In the genomic region with DNA sequence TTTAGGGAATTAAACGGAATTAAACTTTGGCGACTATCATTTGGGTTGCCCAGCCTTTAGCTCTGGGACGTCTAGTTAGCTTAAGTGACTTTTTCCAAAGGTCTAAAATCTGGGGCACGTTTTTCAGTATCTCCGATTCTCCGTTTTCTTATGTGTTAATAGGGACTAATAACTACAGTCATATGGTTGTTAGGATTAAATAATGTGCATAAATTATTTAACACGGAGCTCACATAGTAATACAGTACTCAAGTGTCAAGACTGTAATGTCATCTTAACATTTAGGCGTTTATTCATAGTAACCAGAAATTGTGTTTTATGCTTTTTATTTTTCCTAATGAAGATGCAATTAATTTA, we compare ENCODE assay signal across 8 cellular contexts. TPM values are rescaled to one million over a fixed set of nuclear protein-coding genes. Genes with fewer than 3 reads are reported as not detected.
DNase-seq lines count a peak whose midpoint lies in the region; ATAC-seq and TF ChIP-seq lines count a peak whose summit lies in the region.

No MANE protein-coding gene starts in this region.

- peak overlapping the region; percentile 81 for H3K9ac ChIP-seq in iPS-15b (ENCODE audit: low read depth, low read length)

- TF ChIP-seq POLR2A in testis (IDR thresholded peaks at IDR 0.05), result no peak

- peaks cover 27% of the 10 kb centered on the region for H3K36me3 Mint-ChIP-seq in activated CD4-positive, alpha-beta T cell treated with anti-CD3 and anti-CD28 coated beads, Interleukin-2, amount 10 ng/mL, durations not matched to agents 24 days and 14 days (ENCODE audit: low read depth)
- H3K36me3 Mint-ChIP-seq in activated B cell treated with CpG ODN at 0.5 μM for 24 hours (ENCODE audit: low read depth), result peaks cover 2% of the 10 kb centered on the region

- TF ChIP-seq CTCF in activated B cell treated with CpG ODN at 0.5 μM for 24 hours (IDR thresholded peaks at IDR 0.05) (no peak), testis (IDR thresholded peaks at IDR 0.05) (no peak)

- peaks cover 3% of the 10 kb centered on the region for H3K4me1 ChIP-seq in iPS-15b (ENCODE audit: control insufficient read depth, insufficient read depth, low read length)
- H3K4me1 ChIP-seq in testis, result peaks cover 4% of the 10 kb centered on the region

- H3K27me3 Mint-ChIP-seq in activated CD4-positive, alpha-beta T cell treated with anti-CD3 and anti-CD28 coated beads, Interleukin-2, amount 10 ng/mL, durations not matched to agents 24 days and 14 days, result no peaks in the 10 kb centered on the region
- H3K27me3 Mint-ChIP-seq in activated B cell treated with CpG ODN at 0.5 μM for 24 hours, result no peaks in the 10 kb centered on the region

- DNase-seq in activated CD4-positive, alpha-beta T cell treated with anti-CD3 and anti-CD28 coated beads, Interleukin-2, amount 10 ng/mL, durations not matched to agents 24 days and 14 days, result no peak
- no peak for DNase-seq in activated CD4-positive, alpha-beta T cell treated with anti-CD3 and anti-CD28 coated beads, Interleukin-2, amount 50 U/mL, for 48 hours
- DNase-seq in activated B cell treated with CpG ODN at 0.5 μM for 24 hours, result no peak
- DNase-seq in testis, result no peak
- DNase-seq in NCI-H2227 (lab: John Stamatoyannopoulos, UW; ENCODE audit: unreplicated experiment), result no peak
- DNase-seq in putamen (ENCODE audit: low spot score), result no peak

- POLR2A ChIA-PET in activated B cell treated with CpG ODN at 0.5 μM for 24 hours (lab: Charles Lee), result interaction anchor here (1.2 to 3.6 kb wide), 4 partner anchors 23 to 327 kb away, joined by 3 to 22 read pairs (median 6); partner anchors contain the start of genes BBS7 and EXOSC9

- intact Hi-C loops in activated CD4-positive, alpha-beta T cell treated with anti-CD3 and anti-CD28 coated beads, Interleukin-2, amount 10 ng/mL, durations not matched to agents 24 days and 14 days (cut with micrococcal nuclease), result loop anchor here (1.0 to 5.0 kb wide), 4 partner anchors 46 to 753 kb away; partner anchors contain the start of genes BBS7, BLTP1 and IL2
- intact Hi-C loops in activated B cell treated with CpG ODN at 0.5 μM for 24 hours (cut with micrococcal nuclease) (loop anchor here (1.0 to 5.0 kb wide), 5 partner anchors 46 to 1098 kb away; partner anchors contain the start of genes BBS12, BBS7, BLTP1 and NUDT6), testis (cut with DNase I; ENCODE audit: low total_unique reads) (no loop called here)

- peak overlapping the region; percentile 98 for H3K4me3 Mint-ChIP-seq in activated CD4-positive, alpha-beta T cell treated with anti-CD3 and anti-CD28 coated beads, Interleukin-2, amount 10 ng/mL, durations not matched to agents 24 days and 14 days
- H3K4me3 Mint-ChIP-seq in activated B cell treated with CpG ODN at 0.5 μM for 24 hours, result peak overlapping the region; percentile 87

- peak overlapping the region; percentile 14 to 75 for H3K27ac ChIP-seq in testis

- ATAC-seq in activated B cell treated with CpG ODN at 0.5 μM for 24 hours (ENCODE audit: low read depth) (no peak), HG02610 (IDR thresholded peaks at IDR 0.05; ENCODE audit: unreplicated experiment) (no peak)

- peak overlapping the region; percentile 97 for H3K27ac Mint-ChIP-seq in activated CD4-positive, alpha-beta T cell treated with anti-CD3 and anti-CD28 coated beads, Interleukin-2, amount 10 ng/mL, durations not matched to agents 24 days and 14 days
- peak overlapping the region; percentile 82 for H3K27ac Mint-ChIP-seq in activated B cell treated with CpG ODN at 0.5 μM for 24 hours

- no peaks in the 10 kb centered on the region for H3K9me3 ChIP-seq in iPS-15b (ENCODE audit: control insufficient read depth, insufficient read depth, low read length)
- H3K9me3 ChIP-seq in testis, result no peaks in the 10 kb centered on the region

- peaks cover 8% of the 10 kb centered on the region for H3K36me3 ChIP-seq in iPS-15b (ENCODE audit: control insufficient read depth, insufficient read depth, low read length)
- no peaks in the 10 kb centered on the region for H3K36me3 ChIP-seq in testis (ENCODE audit: low read depth, missing control alignments)

- WGBS in testis, 2 donors, result 2 to 4% methylated on average over 8 of the region's 8 CpGs

- H3K27me3 ChIP-seq in iPS-15b (ENCODE audit: control insufficient read depth, insufficient read depth, low read length), result no peaks in the 10 kb centered on the region
- H3K27me3 ChIP-seq in testis, result no peaks in the 10 kb centered on the region

- H3K4me3 ChIP-seq in iPS-15b (ENCODE audit: low read depth, low read length), result peak overlapping the region; percentile 99
- peak overlapping the region; percentile 61 to 67 for H3K4me3 ChIP-seq in testis

- H3K4me1 Mint-ChIP-seq in activated CD4-positive, alpha-beta T cell treated with anti-CD3 and anti-CD28 coated beads, Interleukin-2, amount 10 ng/mL, durations not matched to agents 24 days and 14 days, result peaks cover 27% of the 10 kb centered on the region
- H3K4me1 Mint-ChIP-seq in activated B cell treated with CpG ODN at 0.5 μM for 24 hours, result peaks cover 17% of the 10 kb centered on the region

- CTCF ChIA-PET in activated B cell treated with CpG ODN at 0.5 μM for 24 hours (lab: Charles Lee), result no interaction called here

- H3K9me3 Mint-ChIP-seq in activated CD4-positive, alpha-beta T cell treated with anti-CD3 and anti-CD28 coated beads, Interleukin-2, amount 10 ng/mL, durations not matched to agents 24 days and 14 days, result no peaks in the 10 kb centered on the region
- H3K9me3 Mint-ChIP-seq in activated B cell treated with CpG ODN at 0.5 μM for 24 hours, result no peaks in the 10 kb centered on the region

RNA-seq across cellular contexts. Expression of gene CCNA2, which starts 0.5 kb away (rescaled TPM):
- 72.0 and 73.4 TPM in 2 replicates for total RNA-seq in activated CD4-positive, alpha-beta T cell treated with anti-CD3 and anti-CD28 coated beads, Interleukin-2, amount 10 ng/mL, durations not matched to agents 24 days and 14 days
- 1.4 and 2.0 TPM in 2 replicates for total RNA-seq in activated B cell treated with CpG ODN at 0.5 μM for 24 hours
- 1 to 10 TPM; 6.3 to 8.0 TPM for total RNA-seq in testis
- polyA plus RNA-seq in testis (ENCODE audit: insufficient read depth, low read depth, low replicate concordance), result 10.2 TPM

RNA-seq across cellular contexts. Expression of gene EXOSC9, which starts 23.0 kb away (rescaled TPM):
- 76.9 and 78.8 TPM in 2 replicates for total RNA-seq in activated CD4-positive, alpha-beta T cell treated with anti-CD3 and anti-CD28 coated beads, Interleukin-2, amount 10 ng/mL, durations not matched to agents 24 days and 14 days
- total RNA-seq in activated B cell treated with CpG ODN at 0.5 μM for 24 hours (37.5 and 39.1 TPM in 2 replicates), testis (10 to 100 TPM; 52.2 to 55.7 TPM)
- polyA plus RNA-seq in testis (ENCODE audit: insufficient read depth, low read depth, low replicate concordance), result 74.6 TPM

RNA-seq across cellular contexts. Expression of gene BBS7, which starts 46.1 kb away (rescaled TPM):
- total RNA-seq in activated CD4-positive, alpha-beta T cell treated with anti-CD3 and anti-CD28 coated beads, Interleukin-2, amount 10 ng/mL, durations not matched to agents 24 days and 14 days, result 18.3 and 18.7 TPM in 2 replicates
- total RNA-seq in activated B cell treated with CpG ODN at 0.5 μM for 24 hours, result 7.5 and 9.4 TPM in 2 replicates
- total RNA-seq in testis, result 10 to 100 TPM; 18.3 to 23.4 TPM
- 16.7 TPM for polyA plus RNA-seq in testis (ENCODE audit: insufficient read depth, low read depth, low replicate concordance)

RNA-seq across cellular contexts. Expression of gene SMIM43, which starts 59.2 kb away (rescaled TPM):
- not detected in 2 replicates for total RNA-seq in activated CD4-positive, alpha-beta T cell treated with anti-CD3 and anti-CD28 coated beads, Interleukin-2, amount 10 ng/mL, durations not matched to agents 24 days and 14 days
- total RNA-seq in activated B cell treated with CpG ODN at 0.5 μM for 24 hours (not detected in 2 replicates), testis (under 1 TPM; 0.25 to 0.87 TPM)
- 0.30 TPM for polyA plus RNA-seq in testis (ENCODE audit: insufficient read depth, low read depth, low replicate concordance)
